11 cellular contexts compared by ENCODE assay signal in the genomic region with DNA sequence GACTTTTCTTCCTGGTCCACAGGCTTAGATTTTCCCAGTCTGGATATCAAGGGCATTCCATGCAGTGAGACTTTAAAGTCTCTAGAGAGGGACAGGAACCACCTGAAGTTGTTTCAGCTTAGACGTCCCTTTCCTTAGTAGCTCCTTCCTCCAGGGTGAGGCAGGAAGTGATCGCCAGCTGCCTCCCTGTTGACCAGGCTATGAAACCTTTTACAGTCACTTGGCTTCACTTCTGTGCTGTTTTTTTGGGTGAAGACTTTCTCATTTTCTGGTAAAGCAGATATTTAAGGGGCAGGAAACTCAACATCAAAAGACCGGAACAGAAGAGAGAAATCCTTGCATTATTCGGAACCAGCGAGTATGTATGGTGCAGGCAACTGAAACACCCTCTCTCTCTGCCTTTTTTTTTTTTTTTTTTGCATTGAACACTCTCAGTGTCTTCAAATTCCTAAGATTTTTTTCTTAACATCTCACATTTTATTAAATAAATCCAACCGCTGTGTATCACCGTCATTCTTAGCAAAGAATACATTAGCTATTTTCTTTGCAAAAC.
DNase-seq lines count a peak whose midpoint lies in the region; ATAC-seq and TF ChIP-seq lines count a peak whose summit lies in the region.
"Had no signal": no experiment of that assay in that cellular context is flagged by ENCODE, and none has a peak within 500 bp of the region (broad histone marks: within the 10 kb centered on the region; RNA-seq: fewer than 3 reads in every experiment).

No MANE protein-coding gene starts in this region.

- H3K9me3 Mint-ChIP-seq in CD8-positive, alpha-beta memory T cell: peaks cover 0 to 5% (median 0%) of the 10 kb centered on the region in 5 donors
- H3K9me3 Mint-ChIP-seq in activated T-helper 1 cell treated with anti-CD3 and anti-CD28 coated beads, Interleukin-12 subunit alpha, Interleukin-12 subunit beta, Interleukin-2, Interleukin-4 antibody, amounts not matched to agents 30 ng/mL and 10 ng/mL and 1 ng/mL, durations not matched to agents 14 hours and 24 hours and 36 hours: peaks cover 4% of the 10 kb centered on the region
- H3K9me3 Mint-ChIP-seq in naive thymus-derived CD4-positive, alpha-beta T cell: peaks cover 0 to 3% (median 0%) of the 10 kb centered on the region in 11 donors

- H4K20me1 ChIP-seq in PC-3 (ENCODE audit: low read length): no peaks in the 10 kb centered on the region

- peak overlapping the region; percentile 15 for H3K4me3 ChIP-seq in CD8-positive, alpha-beta memory T cell (ENCODE audit: low read length)
- no peak overlapping the region for H3K4me3 ChIP-seq in HL-60 (replicated peaks; ENCODE audit: insufficient read depth, low read length)
- peak overlapping the region; percentile 7 for H3K4me3 ChIP-seq in naive thymus-derived CD4-positive, alpha-beta T cell (ENCODE audit: low read length)
- no peak overlapping the region for H3K4me3 ChIP-seq in PC-3 (ENCODE audit: low read length)
- H3K4me3 ChIP-seq: thoracic aorta had no signal

- H3K9me2 ChIP-seq in PC-3 (replicated peaks; ENCODE audit: low read length): no peaks in the 10 kb centered on the region

- POLR2A ChIA-PET in CD8-positive, alpha-beta memory T cell (lab: Charles Lee): interaction anchor here (0.6 to 2.2 kb wide), 4 partner anchors 65 to 121 kb away, joined by 3 to 8 read pairs (median 6); no protein-coding TSS in a partner anchor
- POLR2A ChIA-PET in naive thymus-derived CD4-positive, alpha-beta T cell (lab: Charles Lee): interaction anchor here (0.6 to 1.3 kb wide), 5 partner anchors 11 to 235 kb away, joined by 3 to 10 read pairs (median 3); partner anchors contain the start of gene IRF2BP2
- POLR2A ChIA-PET in PC-3 (lab: Charles Lee; ENCODE audit: unreplicated experiment): no interaction called here

- no peaks in the 10 kb centered on the region for H3F3A ChIP-seq in PC-3 (ENCODE audit: low read length, unreplicated experiment)

- no peaks in the 10 kb centered on the region for H3K27me3 Mint-ChIP-seq in CD8-positive, alpha-beta memory T cell
- H3K27me3 Mint-ChIP-seq in activated T-helper 1 cell treated with anti-CD3 and anti-CD28 coated beads, Interleukin-12 subunit alpha, Interleukin-12 subunit beta, Interleukin-2, Interleukin-4 antibody, amounts not matched to agents 30 ng/mL and 10 ng/mL and 1 ng/mL, durations not matched to agents 14 hours and 24 hours and 36 hours (ENCODE audit: insufficient read depth): peaks cover 3% of the 10 kb centered on the region
- no peaks in the 10 kb centered on the region for H3K27me3 Mint-ChIP-seq in naive thymus-derived CD4-positive, alpha-beta T cell

- no peak overlapping the region for H3K4me2 ChIP-seq in PC-3 (ENCODE audit: low read length)

- no peaks in the 10 kb centered on the region for H3K79me2 ChIP-seq in PC-3 (ENCODE audit: low read length)

- H3K9ac ChIP-seq in PC-3 (ENCODE audit: low read length): no peak overlapping the region

- H3K27ac ChIP-seq in CD8-positive, alpha-beta memory T cell (ENCODE audit: low read depth, low read length): no peak overlapping the region
- H3K27ac ChIP-seq in HL-60 (replicated peaks) (peak overlapping the region; percentile 92), PC-3 (ENCODE audit: low read length) (no peak overlapping the region)
- peak overlapping the region; percentile 54 for H3K27ac ChIP-seq in naive thymus-derived CD4-positive, alpha-beta T cell (ENCODE audit: low read depth, low read length)
- H3K27ac ChIP-seq: thoracic aorta had no signal

- no peak for TF ChIP-seq CTCF in HL-60 (IDR thresholded peaks at IDR 0.05; ENCODE audit: insufficient read depth, low read length)
- TF ChIP-seq CTCF in PC-3 (conservative IDR thresholded peaks at IDR 0.05; ENCODE audit: low read depth, low read length): no peak

- H3K27me3 ChIP-seq in CD8-positive, alpha-beta memory T cell (ENCODE audit: insufficient read depth, low read length, poor library complexity, severe bottlenecking): no peaks in the 10 kb centered on the region
- H3K27me3 ChIP-seq in HL-60 (ENCODE audit: insufficient read depth, poor library complexity, severe bottlenecking): no peaks in the 10 kb centered on the region
- no peaks in the 10 kb centered on the region for H3K27me3 ChIP-seq in naive thymus-derived CD4-positive, alpha-beta T cell (ENCODE audit: control insufficient read depth in 2 of 2, insufficient read depth in 2 of 2, low read length in 2 of 2)
- no peaks in the 10 kb centered on the region for H3K27me3 ChIP-seq in PC-3 (ENCODE audit: low read length)

- CTCF ChIA-PET in CD8-positive, alpha-beta memory T cell (lab: Charles Lee): interaction anchor here (1.3 to 1.8 kb wide), 3 partner anchors 14 to 247 kb away, joined by 3 to 5 read pairs (median 4); no protein-coding TSS in a partner anchor
- CTCF ChIA-PET in naive thymus-derived CD4-positive, alpha-beta T cell (lab: Charles Lee): no interaction called here
- CTCF ChIA-PET in PC-3 (lab: Charles Lee): interaction anchor here (0.6 kb wide), 1 partner anchor 345 kb away, joined by 3 read pairs; no protein-coding TSS in a partner anchor

- no peaks in the 10 kb centered on the region for H3K36me3 ChIP-seq in CD8-positive, alpha-beta memory T cell (ENCODE audit: insufficient read depth, low read length)
- H3K36me3 ChIP-seq in naive thymus-derived CD4-positive, alpha-beta T cell (ENCODE audit: control insufficient read depth in 2 of 3, insufficient read depth in 3 of 3, low read length in 3 of 3): no peaks in the 10 kb centered on the region
- no peaks in the 10 kb centered on the region for H3K36me3 ChIP-seq in PC-3 (ENCODE audit: low read depth, low read length)
- H3K36me3 ChIP-seq: thoracic aorta had no signal

- H3K27ac Mint-ChIP-seq in CD8-positive, alpha-beta memory T cell: peak overlapping the region in 7 of 8 donors; percentile 71 to 98 (median 90)
- peak overlapping the region; percentile 90 for H3K27ac Mint-ChIP-seq in activated T-helper 1 cell treated with anti-CD3 and anti-CD28 coated beads, Interleukin-12 subunit alpha, Interleukin-12 subunit beta, Interleukin-2, Interleukin-4 antibody, amounts not matched to agents 30 ng/mL and 10 ng/mL and 1 ng/mL, durations not matched to agents 14 hours and 24 hours and 36 hours
- H3K27ac Mint-ChIP-seq in naive thymus-derived CD4-positive, alpha-beta T cell: peak overlapping the region; percentile 60 to 96 (median 89)

- intact Hi-C loops in activated T-helper 1 cell treated with anti-CD3 and anti-CD28 coated beads, Interleukin-12 subunit alpha, Interleukin-12 subunit beta, Interleukin-2, Interleukin-4 antibody, amounts not matched to agents 30 ng/mL and 10 ng/mL and 1 ng/mL, durations not matched to agents 14 hours and 24 hours and 36 hours (cut with micrococcal nuclease): loop anchor here (1.0 kb wide), 1 partner anchor 82 kb away; no protein-coding TSS in a partner anchor
- intact Hi-C loops in naive thymus-derived CD4-positive, alpha-beta T cell (cut with micrococcal nuclease): loop anchor here (1.0 to 10.0 kb wide), 12 partner anchors 48 to 660 kb away; partner anchors contain the start of genes B3GALNT2 (in 1 of the 2) and IRF2BP2 (in 1 of the 2)
- intact Hi-C loops in PC-3 (cut with micrococcal nuclease): loop anchor here (5.0 kb wide), 1 partner anchor 238 kb away; no protein-coding TSS in a partner anchor

- H3K4me1 ChIP-seq in CD8-positive, alpha-beta memory T cell (ENCODE audit: insufficient read depth, low read length): peaks cover 49% of the 10 kb centered on the region
- H3K4me1 ChIP-seq in naive thymus-derived CD4-positive, alpha-beta T cell (ENCODE audit: control insufficient read depth in 2 of 2, insufficient read depth in 2 of 2, low read length in 2 of 2): peaks cover 36 to 55% of the 10 kb centered on the region in 2 donors
- peaks cover 14% of the 10 kb centered on the region for H3K4me1 ChIP-seq in PC-3 (ENCODE audit: insufficient read depth, low read length)

- DNase-seq in CD8-positive, alpha-beta memory T cell: peak in 1 of 5 donors; percentile 33
- peak in 1 of 2 experiments; percentile 52 for DNase-seq in HL-60 (ENCODE audit: low read depth in 1 of 2, low spot score in 1 of 2)
- no peak for DNase-seq in activated T-helper 1 cell treated with anti-CD3 and anti-CD28 coated beads, Interleukin-12 subunit alpha, Interleukin-12 subunit beta, Interleukin-2, Interleukin-4 antibody, amounts not matched to agents 30 ng/mL and 10 ng/mL and 1 ng/mL, durations not matched to agents 14 hours and 24 hours and 36 hours (ENCODE audit: low spot score)
- DNase-seq in naive thymus-derived CD4-positive, alpha-beta T cell: peak in 8 of 9 donors; percentile 12 to 42 (median 36)
- DNase-seq in PC-3: no peak
- DNase-seq in NCI-H2196 treated with DMSO at 0.1 percent for 48 hours (lab: John Stamatoyannopoulos, UW; ENCODE audit: unreplicated experiment): no peak
- DNase-seq in dedifferentiated amniotic fluid mesenchymal stem cell (ENCODE audit: extremely low spot score): no peak
- no peak for DNase-seq in mesenteric fat pad (ENCODE audit: low spot score)
- DNase-seq: activated CD4-positive, alpha-beta T cell treated with anti-CD3 and anti-CD28 coated beads for 1 hour; NCI-H774 had no signal

- H3K9me3 ChIP-seq in CD8-positive, alpha-beta memory T cell (ENCODE audit: low read length): no peaks in the 10 kb centered on the region
- H3K9me3 ChIP-seq in naive thymus-derived CD4-positive, alpha-beta T cell (ENCODE audit: control insufficient read depth in 2 of 3, low read length in 3 of 3): no peaks in the 10 kb centered on the region
- H3K9me3 ChIP-seq in PC-3 (ENCODE audit: low read length): no peaks in the 10 kb centered on the region
- H3K9me3 ChIP-seq: thoracic aorta had no signal

- no peak for ATAC-seq in naive thymus-derived CD4-positive, alpha-beta T cell
- no peak for ATAC-seq in PC-3

- H3K36me3 Mint-ChIP-seq in CD8-positive, alpha-beta memory T cell: no peaks in the 10 kb centered on the region
- H3K36me3 Mint-ChIP-seq in activated T-helper 1 cell treated with anti-CD3 and anti-CD28 coated beads, Interleukin-12 subunit alpha, Interleukin-12 subunit beta, Interleukin-2, Interleukin-4 antibody, amounts not matched to agents 30 ng/mL and 10 ng/mL and 1 ng/mL, durations not matched to agents 14 hours and 24 hours and 36 hours (ENCODE audit: low read depth): peaks cover 8% of the 10 kb centered on the region
- H3K36me3 Mint-ChIP-seq in naive thymus-derived CD4-positive, alpha-beta T cell: peaks cover 0 to 4% (median 0%) of the 10 kb centered on the region in 5 donors

- BruUV-seq in PC-3 (replicated peaks; lab: Mats Ljungman, UMichigan): no TSS peak

- peaks cover 41 to 64% (median 57%) of the 10 kb centered on the region in 3 donors for H3K4me1 Mint-ChIP-seq in CD8-positive, alpha-beta memory T cell
- peaks cover 100% of the 10 kb centered on the region for H3K4me1 Mint-ChIP-seq in activated T-helper 1 cell treated with anti-CD3 and anti-CD28 coated beads, Interleukin-12 subunit alpha, Interleukin-12 subunit beta, Interleukin-2, Interleukin-4 antibody, amounts not matched to agents 30 ng/mL and 10 ng/mL and 1 ng/mL, durations not matched to agents 14 hours and 24 hours and 36 hours (ENCODE audit: low read depth)
- peaks cover 43 to 90% (median 69%) of the 10 kb centered on the region in 7 donors for H3K4me1 Mint-ChIP-seq in naive thymus-derived CD4-positive, alpha-beta T cell

- no peak overlapping the region for H2AFZ ChIP-seq in PC-3 (ENCODE audit: low read length)

- peak overlapping the region; percentile 1 to 76 (median 62) for H3K4me3 Mint-ChIP-seq in CD8-positive, alpha-beta memory T cell
- H3K4me3 Mint-ChIP-seq in activated T-helper 1 cell treated with anti-CD3 and anti-CD28 coated beads, Interleukin-12 subunit alpha, Interleukin-12 subunit beta, Interleukin-2, Interleukin-4 antibody, amounts not matched to agents 30 ng/mL and 10 ng/mL and 1 ng/mL, durations not matched to agents 14 hours and 24 hours and 36 hours: peak overlapping the region; percentile 60
- peak overlapping the region; percentile 64 to 86 (median 74) for H3K4me3 Mint-ChIP-seq in naive thymus-derived CD4-positive, alpha-beta T cell

Comparison
In these comparisons a context has a peak if more than half of its experiments do, and no peak if none do; other contexts are left out.
1. DNase-seq: peak in naive thymus-derived CD4-positive, alpha-beta T cell (8 of 9); none in activated T-helper 1 cell treated with anti-CD3 and anti-CD28 coated beads, Interleukin-12 subunit alpha, Interleukin-12 subunit beta, Interleukin-2, Interleukin-4 antibody, amounts not matched to agents 30 ng/mL and 10 ng/mL and 1 ng/mL, durations not matched to agents 14 hours and 24 hours and 36 hours (single experiment), PC-3 (single experiment), NCI-H2196 treated with DMSO at 0.1 percent for 48 hours (single experiment), dedifferentiated amniotic fluid mesenchymal stem cell (single experiment) and mesenteric fat pad (single experiment).
2. H3K27ac ChIP-seq: peak in HL-60 (single experiment) and naive thymus-derived CD4-positive, alpha-beta T cell (single experiment); none in CD8-positive, alpha-beta memory T cell (single experiment) and PC-3 (single experiment).
3. H3K4me3 ChIP-seq: peak in CD8-positive, alpha-beta memory T cell (single experiment) and naive thymus-derived CD4-positive, alpha-beta T cell (single experiment); none in HL-60 (single experiment) and PC-3 (single experiment).
4. Peak in every context shown above with its lines, with median percentiles within 50 percentile points of each other: H3K27ac Mint-ChIP-seq and H3K4me3 Mint-ChIP-seq.